27 cellular contexts compared by ENCODE assay signal in the genomic region with DNA sequence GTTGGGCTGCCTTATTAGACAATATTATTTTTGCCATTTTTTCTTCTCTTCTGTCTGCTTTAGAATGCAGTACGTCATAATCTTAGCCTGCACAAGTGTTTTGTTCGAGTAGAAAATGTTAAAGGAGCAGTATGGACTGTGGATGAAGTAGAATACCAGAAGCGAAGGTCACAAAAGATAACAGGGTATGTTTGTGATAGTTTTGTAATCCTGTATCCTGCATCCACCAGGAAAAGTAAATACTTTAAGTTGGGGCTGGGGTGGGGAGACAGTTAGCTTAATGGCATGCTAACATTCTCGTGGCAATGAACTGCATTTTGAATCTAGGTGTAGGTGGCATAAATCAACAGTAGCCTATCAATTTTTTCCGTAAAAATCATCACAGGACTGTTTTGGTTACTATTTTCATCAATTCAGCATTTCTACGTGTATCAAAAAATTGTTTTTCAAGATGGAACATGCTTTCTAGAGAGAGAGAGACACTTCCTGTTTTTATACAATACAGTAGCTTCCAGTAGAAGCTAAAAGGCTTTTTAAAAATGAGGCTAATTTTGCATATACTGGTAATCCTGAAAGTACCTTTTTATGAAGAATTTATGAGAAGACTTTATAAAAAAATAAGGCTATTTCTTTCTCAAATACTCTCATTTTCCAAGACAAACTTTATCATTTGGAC.
DNase-seq lines count a peak whose midpoint lies in the region; ATAC-seq, FAIRE-seq and TF ChIP-seq lines count a peak whose summit lies in the region.
"Had no signal": no experiment of that assay in that cellular context is flagged by ENCODE, and none has a peak within 500 bp of the region (broad histone marks: within the 10 kb centered on the region; RNA-seq: fewer than 3 reads in every experiment).

No MANE protein-coding gene starts in this region.

- no peaks in the 10 kb centered on the region for H4K20me1 ChIP-seq in GM12878 (ENCODE audit: control insufficient read depth, insufficient read depth)

- in situ Hi-C loops in GM12878 (cut with MboI): loop anchor here (25.0 kb wide), 1 partner anchor 625 kb away; no protein-coding TSS in a partner anchor

- H3K27me3 ChIP-seq in GM12878 (replicated peaks in 1 of 2; ENCODE audit: control insufficient read depth in 2 of 2, insufficient read depth in 2 of 2, low read length in 1 of 2): no peaks in the 10 kb centered on the region
- no peaks in the 10 kb centered on the region for H3K27me3 ChIP-seq in CD8-positive, alpha-beta T cell (ENCODE audit: insufficient read depth, low read length)
- H3K27me3 ChIP-seq: neutrophil, suprapubic skin, upper lobe of right lung had no signal

- H3K27ac Mint-ChIP-seq in CD8-positive, alpha-beta T cell: no peak overlapping the region
- H3K27ac Mint-ChIP-seq: B cell; HFFc6; IgD-negative memory B cell; mesothelial cell of epicardium; naive B cell; stimulated activated naive B cell treated with anti-CD40 and anti-IgM and Interleukin-4, amounts not matched to agents 10 μg/mL and 1 μg/mL and 100 μg/mL, for 72 hours had no signal

- no peak overlapping the region for H3K4me3 Mint-ChIP-seq in CD8-positive, alpha-beta T cell
- H3K4me3 Mint-ChIP-seq: B cell; HFFc6; IgD-negative memory B cell; mesothelial cell of epicardium; naive B cell; stimulated activated naive B cell treated with anti-CD40 and anti-IgM and Interleukin-4, amounts not matched to agents 10 μg/mL and 1 μg/mL and 100 μg/mL, for 72 hours had no signal

- no peak overlapping the region for H3K27ac ChIP-seq in GM12878 (ENCODE audit: control insufficient read depth, insufficient read depth)
- peak overlapping the region; percentile 29 for H3K27ac ChIP-seq in mesodermal cell (ENCODE audit: low read depth, low read length, severe bottlenecking)
- H3K27ac ChIP-seq in CD8-positive, alpha-beta T cell (ENCODE audit: low read depth, low read length): no peak overlapping the region
- H3K27ac ChIP-seq: dorsolateral prefrontal cortex, left ventricle myocardium inferior, neutrophil, suprapubic skin, upper lobe of right lung had no signal

- no peaks in the 10 kb centered on the region for H3K4me1 ChIP-seq in GM12878 (ENCODE audit: control insufficient read depth, insufficient read depth, low read length)
- H3K4me1 ChIP-seq in mesodermal cell (ENCODE audit: control insufficient read depth, insufficient read depth, low read length, poor library complexity, severe bottlenecking): peaks cover 27% of the 10 kb centered on the region
- H3K4me1 ChIP-seq in CD8-positive, alpha-beta T cell (ENCODE audit: insufficient read depth, low read length): no peaks in the 10 kb centered on the region
- H3K4me1 ChIP-seq: suprapubic skin, upper lobe of right lung had no signal

- intact Hi-C loops in GM12878 (cut with micrococcal nuclease; ENCODE audit: unreplicated experiment): loop anchor here (2.0 to 10.0 kb wide), 5 partner anchors 235 to 635 kb away; no protein-coding TSS in a partner anchor
- intact Hi-C loops in CD8-positive, alpha-beta T cell (cut with DNase I, micrococcal nuclease): no loop called here

- no peaks in the 10 kb centered on the region for H3K36me3 Mint-ChIP-seq in CD8-positive, alpha-beta T cell
- H3K36me3 Mint-ChIP-seq: IgD-negative memory B cell; mesothelial cell of epicardium; naive B cell; stimulated activated naive B cell treated with anti-CD40 and anti-IgM and Interleukin-4, amounts not matched to agents 10 μg/mL and 1 μg/mL and 100 μg/mL, for 72 hours had no signal

- FAIRE-seq in GM12878 (lab: Jason Lieb, UNC): no peak

- H3K4me2 ChIP-seq in GM12878 (ENCODE audit: control insufficient read depth, insufficient read depth): no peak overlapping the region

- H3K36me3 ChIP-seq in GM12878 (ENCODE audit: control insufficient read depth in 2 of 2, insufficient read depth in 2 of 2, low read length in 1 of 2) (no peaks in the 10 kb centered on the region), mesodermal cell (ENCODE audit: control insufficient read depth, insufficient read depth, low read length) (no peaks in the 10 kb centered on the region)
- no peaks in the 10 kb centered on the region for H3K36me3 ChIP-seq in CD8-positive, alpha-beta T cell (ENCODE audit: insufficient read depth, low read length)
- H3K36me3 ChIP-seq: left ventricle myocardium inferior, neutrophil, suprapubic skin, upper lobe of right lung had no signal

- no TSS peak for BruUV-seq in GM12878 (replicated peaks; lab: Mats Ljungman, UMichigan)

- no peaks in the 10 kb centered on the region for H3K4me1 Mint-ChIP-seq in CD8-positive, alpha-beta T cell (ENCODE audit: low read depth)
- H3K4me1 Mint-ChIP-seq: B cell; naive B cell; stimulated activated naive B cell treated with anti-CD40 and anti-IgM and Interleukin-4, amounts not matched to agents 10 μg/mL and 1 μg/mL and 100 μg/mL, for 72 hours had no signal

- H3K9me3 ChIP-seq in GM12878 (replicated peaks; ENCODE audit: control insufficient read depth, insufficient read depth, low read length) (no peaks in the 10 kb centered on the region), mesodermal cell (ENCODE audit: control insufficient read depth, low read length) (no peaks in the 10 kb centered on the region)
- H3K9me3 ChIP-seq in CD8-positive, alpha-beta T cell (ENCODE audit: low read length): no peaks in the 10 kb centered on the region
- H3K9me3 ChIP-seq: left ventricle myocardium inferior, neutrophil, suprapubic skin, upper lobe of right lung had no signal

- H3K9me3 Mint-ChIP-seq in CD8-positive, alpha-beta T cell: no peaks in the 10 kb centered on the region
- H3K9me3 Mint-ChIP-seq: HFFc6; IgD-negative memory B cell; mesothelial cell of epicardium; naive B cell; stimulated activated naive B cell treated with anti-CD40 and anti-IgM and Interleukin-4, amounts not matched to agents 10 μg/mL and 1 μg/mL and 100 μg/mL, for 72 hours had no signal

- no peaks in the 10 kb centered on the region for H3K27me3 Mint-ChIP-seq in CD8-positive, alpha-beta T cell (ENCODE audit: low read depth)
- H3K27me3 Mint-ChIP-seq: IgD-negative memory B cell; naive B cell; stimulated activated naive B cell treated with anti-CD40 and anti-IgM and Interleukin-4, amounts not matched to agents 10 μg/mL and 1 μg/mL and 100 μg/mL, for 72 hours had no signal

- no peak for TF ChIP-seq RAD21 in GM12878 (IDR thresholded peaks at IDR 0.05; ENCODE audit: insufficient read depth, low read depth, low read length)

- TF ChIP-seq POLR2A in GM12878 (IDR thresholded peaks at IDR 0.05; ENCODE audit: low read depth, low read length): no peak

- TF ChIP-seq CTCF in GM12878 (IDR thresholded peaks at IDR 0.05 in 2 of 3, conservative IDR thresholded peaks at IDR 0.05 in 1 of 3; ENCODE audit: control insufficient read depth in 2 of 3, extremely low read depth in 1 of 3, insufficient read depth in 1 of 3, low read depth in 3 of 3, low read length in 3 of 3): no peak
- TF ChIP-seq CTCF in CD8-positive, alpha-beta T cell (IDR thresholded peaks at IDR 0.05): no peak

- RAD21 ChIA-PET in GM12878 (lab: Charles Lee; ENCODE audit: unreplicated experiment): interaction anchor here (1.1 to 3.8 kb wide), 9 partner anchors 12 to 636 kb away, joined by 3 to 24 read pairs (median 6); no protein-coding TSS in a partner anchor

- H3K9ac ChIP-seq in GM12878 (ENCODE audit: control insufficient read depth, insufficient read depth, low read length): no peak overlapping the region

- H3K4me3 ChIP-seq in GM12878 (no peak overlapping the region), mesodermal cell (ENCODE audit: extremely low read depth, insufficient read depth, low read length, poor library complexity, severe bottlenecking) (no peak overlapping the region)
- no peak overlapping the region for H3K4me3 ChIP-seq in CD8-positive, alpha-beta T cell (ENCODE audit: low read depth, low read length)
- H3K4me3 ChIP-seq: dorsolateral prefrontal cortex, left ventricle myocardium inferior, suprapubic skin, upper lobe of right lung had no signal

- SMC1A ChIA-PET in GM12878 (lab: Charles Lee; ENCODE audit: uncharacterized antibody, unreplicated experiment): interaction anchor here (0.7 to 4.2 kb wide), 18 partner anchors 8 to 635 kb away, joined by 3 to 29 read pairs (median 4); no protein-coding TSS in a partner anchor

- peak; percentile 45 for ATAC-seq in GM12878
- ATAC-seq in HG02938 (IDR thresholded peaks at IDR 0.05; ENCODE audit: unreplicated experiment): no peak
- ATAC-seq in CD8-positive, alpha-beta T cell: no peak
- ATAC-seq: sciatic nerve; stimulated activated naive B cell treated with anti-CD40 and anti-IgM and Interleukin-4, amounts not matched to agents 10 μg/mL and 1 μg/mL and 100 μg/mL, for 72 hours; upper lobe of right lung had no signal

- no peaks in the 10 kb centered on the region for H3K79me2 ChIP-seq in GM12878 (ENCODE audit: control insufficient read depth, insufficient read depth, low read length)

- DNase-seq in NCI-H510A treated with DMSO at 0.1 percent for 48 hours (lab: John Stamatoyannopoulos, UW) (peak; percentile 19), NCI-H510A (lab: John Stamatoyannopoulos, UW) (no peak), NCI-H69 (lab: John Stamatoyannopoulos, UW) (peak; percentile 52), GM12878 (ENCODE audit: low read depth, low spot score) (no peak)
- no peak for DNase-seq in CD8-positive, alpha-beta T cell
- DNase-seq in activated CD8-positive, alpha-beta memory T cell treated with anti-CD3 and anti-CD28 coated beads, Interleukin-2, amount 50 U/mL, for 4 hours: no peak
- DNase-seq: activated CD4-positive, alpha-beta T cell treated with anti-CD3 and anti-CD28 coated beads for 4 hours; activated effector memory CD4-positive, alpha-beta T cell treated with anti-CD3 and anti-CD28 coated beads, Interleukin-2, amount 50 U/mL, for 16 hours; DMS53; dorsolateral prefrontal cortex; GF-D8; HFFc6; left ventricle myocardium inferior; naive B cell; NCI-H1436 treated with DMSO at 0.1 percent for 48 hours; NCI-H2171 treated with DMSO at 0.1 percent for 48 hours; stimulated activated CD4-positive, alpha-beta T cell treated with anti-CD3 and anti-CD28 coated beads, Interleukin-4, amount 100 ng/mL, for 4 hours; stimulated activated naive B cell treated with anti-CD40 and anti-IgM and Interleukin-4, amounts not matched to agents 10 μg/mL and 1 μg/mL and 100 μg/mL, for 72 hours; upper lobe of right lung had no signal

- TF ChIP-seq EP300 in GM12878 (IDR thresholded peaks at IDR 0.05; ENCODE audit: borderline replicate concordance in 1 of 2, control insufficient read depth in 1 of 2, low read depth in 2 of 2, low read length in 2 of 2): no peak

- 38% methylated on average over 6 of the region's 6 CpGs for WGBS in GM12878 (ENCODE audit: insufficient coverage, insufficient replicate concordance, low lambda C conversion rate, missing lambda C conversion rate)
- WGBS in mesodermal cell (ENCODE audit: insufficient coverage in 2 of 2), 2 experiments: 71 to 79% methylated on average over 2 to 5 of the region's 6 CpGs

- POLR2A ChIA-PET in GM12878 (lab: Charles Lee): no interaction called here
- POLR2A ChIA-PET in CD8-positive, alpha-beta T cell (lab: Charles Lee): no interaction called here

- peak overlapping the region; percentile 6 for H2AFZ ChIP-seq in GM12878 (ENCODE audit: control insufficient read depth, low read depth, low read length)

- CTCF ChIA-PET in GM12878 (lab: Yijun Ruan, JAX): interaction anchor here (1.1 to 3.3 kb wide), 9 partner anchors 9 to 635 kb away, joined by 3 to 48 read pairs (median 6); no protein-coding TSS in a partner anchor
- CTCF ChIA-PET in CD8-positive, alpha-beta T cell (lab: Charles Lee): no interaction called here

Comparison
In these comparisons a context has a peak if more than half of its experiments do, and no peak if none do; other contexts are left out.
1. DNase-seq: peak in NCI-H510A treated with DMSO at 0.1 percent for 48 hours (single experiment) and NCI-H69 (single experiment); none in NCI-H510A (single experiment), GM12878 (single experiment), CD8-positive, alpha-beta T cell (0 of 7) and activated CD8-positive, alpha-beta memory T cell treated with anti-CD3 and anti-CD28 coated beads, Interleukin-2, amount 50 U/mL, for 4 hours (single experiment).